ENCODE assay signal across 11 cellular contexts in genomic region chr18:2606335-2606734, GRCh38. TPM values are rescaled to one million over a fixed set of nuclear protein-coding genes. Genes with fewer than 3 reads are reported as not detected.
DNase-seq lines count a peak whose midpoint lies in the region; ATAC-seq and TF ChIP-seq lines count a peak whose summit lies in the region.
"Had no signal": no experiment of that assay in that cellular context is flagged by ENCODE, and none has a peak within 500 bp of the region (broad histone marks: within the 10 kb centered on the region; RNA-seq: fewer than 3 reads in every experiment).

No MANE protein-coding gene starts in this region.

- no peak for ATAC-seq in IMR-90 (ENCODE audit: low read depth)
- ATAC-seq in naive thymus-derived CD8-positive, alpha-beta T cell = peak; percentile 51 to 75
- ATAC-seq: gastroesophageal sphincter had no signal

- H3K4me2 ChIP-seq in IMR-90 (ENCODE audit: low read depth, low read length) = peak overlapping the region; percentile 78

- BruUV-seq in IMR-90 (replicated peaks; lab: Mats Ljungman, UMichigan) = no TSS peak

- H3K27me3 Mint-ChIP-seq in naive thymus-derived CD8-positive, alpha-beta T cell = no peaks in the 10 kb centered on the region

- H3K36me3 Mint-ChIP-seq in naive thymus-derived CD8-positive, alpha-beta T cell = no peaks in the 10 kb centered on the region

- no peak for TF ChIP-seq RAD21 in IMR-90 (IDR thresholded peaks at IDR 0.05; ENCODE audit: low read length)

- no peak overlapping the region for H2AK9ac ChIP-seq in IMR-90 (replicated peaks; ENCODE audit: low read depth, low read length, poor library complexity)

- WGBS in IMR-90 (ENCODE audit: extremely low coverage in 2 of 2, insufficient read length in 1 of 2), 2 experiments = no CpG with 5 or more reads among the region's 2 CpGs

- no peak overlapping the region for H4K5ac ChIP-seq in IMR-90 (ENCODE audit: low read depth, low read length)

- peak overlapping the region; percentile 83 for H2BK5ac ChIP-seq in IMR-90 (ENCODE audit: low read depth, low read length, poor library complexity, severe bottlenecking)

- no peaks in the 10 kb centered on the region for H3K9me3 Mint-ChIP-seq in naive thymus-derived CD8-positive, alpha-beta T cell

- peak overlapping the region; percentile 23; the same call in 1 of the 2 replicates for H3K27ac ChIP-seq in IMR-90 (ENCODE audit: insufficient read depth, low read length)
- H3K27ac ChIP-seq: coronary artery, gastroesophageal sphincter had no signal

- no peak overlapping the region for H2BK15ac ChIP-seq in IMR-90 (ENCODE audit: low read depth, low read length)

- dilution Hi-C loops in IMR-90 (cut with HindIII; ENCODE audit: low sequenced_read_pairs, unreplicated experiment) = no loop called here

- TF ChIP-seq POLR2A in IMR-90 (IDR thresholded peaks at IDR 0.05; ENCODE audit: low read depth, low read length) = no peak

- H2BK120ac ChIP-seq in IMR-90 (ENCODE audit: low read depth, low read length) = no peak overlapping the region

- no peaks in the 10 kb centered on the region for H3K9me3 ChIP-seq in IMR-90 (ENCODE audit: control insufficient read depth, insufficient read depth, low read length)
- H3K9me3 ChIP-seq: gastroesophageal sphincter had no signal

- H3K79me1 ChIP-seq in IMR-90 (ENCODE audit: low read depth in 1 of 2, low read length in 2 of 2) = peaks cover 0 to 12% of the 10 kb centered on the region in 2 experiments; a peak in 2 of 4 replicates

- no peak overlapping the region for H3K4me3 ChIP-seq in IMR-90 (ENCODE audit: insufficient read depth, low read depth, low read length)
- no peak overlapping the region for H3K4me3 ChIP-seq in astrocyte of the spinal cord (ENCODE audit: low read depth, low read length)
- H3K4me3 ChIP-seq: coronary artery, gastroesophageal sphincter had no signal

- H4K91ac ChIP-seq in IMR-90 (ENCODE audit: insufficient read depth, low read depth, low read length) = no peak overlapping the region

- H3K4me3 Mint-ChIP-seq in naive thymus-derived CD8-positive, alpha-beta T cell = peak overlapping the region; percentile 8 to 80 (median 68)

- POLR2A ChIA-PET in IMR-90 (lab: Charles Lee; ENCODE audit: unreplicated experiment) = no interaction called here
- POLR2A ChIA-PET in naive thymus-derived CD8-positive, alpha-beta T cell (lab: Charles Lee) = interaction anchor here (0.6 to 6.5 kb wide), 9 partner anchors 13 to 642 kb away, joined by 3 to 105 read pairs (median 3); partner anchors contain the start of genes METTL4, NDC80 and SMCHD1

- H2BK20ac ChIP-seq in IMR-90 (ENCODE audit: low read depth, low read length) = no peak overlapping the region

- peak; percentile 36 for DNase-seq in CD1c-positive myeloid dendritic cell (ENCODE audit: extremely low spot score)
- DNase-seq in IMR-90 = no peak
- DNase-seq in astrocyte of the spinal cord (ENCODE audit: low read depth, low spot score) = peak; percentile 20
- peak in 4 of 10 donors; percentile 19 to 53 (median 36) for DNase-seq in naive thymus-derived CD8-positive, alpha-beta T cell
- DNase-seq in NCI-H2107 (lab: John Stamatoyannopoulos, UW) = no peak
- no peak for DNase-seq in UCSD-AML1 (lab: John Stamatoyannopoulos, UW; ENCODE audit: unreplicated experiment)
- DNase-seq in stimulated activated CD4-positive, alpha-beta T cell treated with anti-CD3 and anti-CD28 coated beads, Interleukin-4, amount 100 ng/mL, for 4 hours = no peak
- DNase-seq in COR-L47 (lab: John Stamatoyannopoulos, UW) = no peak
- DNase-seq: NCI-H446 treated with DMSO at 0.1 percent for 48 hours had no signal

- H3K56ac ChIP-seq in IMR-90 (ENCODE audit: extremely low read depth, insufficient read depth, low read length) = no peak overlapping the region

- H3K4me1 ChIP-seq in IMR-90 (ENCODE audit: control insufficient read depth, insufficient read depth, low read length) = 0 out of 2 replicates have a peak, but pooled peaks cover 3% of the 10 kb centered on the region
- H3K4me1 ChIP-seq: gastroesophageal sphincter had no signal

- H3K18ac ChIP-seq in IMR-90 (ENCODE audit: low read depth, low read length) = peak overlapping the region; percentile 73; the same call in 1 of the 2 replicates

- TF ChIP-seq CTCF in IMR-90 (conservative IDR thresholded peaks at IDR 0.05; ENCODE audit: low read depth, low read length) (no peak), astrocyte of the spinal cord (IDR thresholded peaks at IDR 0.05; ENCODE audit: low read depth, low read length) (no peak)

- no peak overlapping the region for H2AK5ac ChIP-seq in IMR-90 (ENCODE audit: low read depth, low read length)

- intact Hi-C loops in IMR-90 (cut with micrococcal nuclease) = no loop called here

- no peak overlapping the region for H3K14ac ChIP-seq in IMR-90 (replicated peaks; ENCODE audit: low read depth, low read length)

- H3K9ac ChIP-seq in IMR-90 (ENCODE audit: low read depth, low read length) = no peak overlapping the region

- H3K4ac ChIP-seq in IMR-90 (ENCODE audit: low read depth, low read length) = no peak overlapping the region

- in situ Hi-C loops in IMR-90 (cut with MboI; ENCODE audit: low sequenced_read_pairs) = no loop called here
- in situ Hi-C loops in astrocyte of the spinal cord (cut with HindIII; ENCODE audit: low sequenced_read_pairs) = no loop called here

- peaks cover 5% of the 10 kb centered on the region; the same call in 1 of the 2 replicates for H3K9me1 ChIP-seq in IMR-90 (ENCODE audit: insufficient read depth, low read length)

- no peak overlapping the region for H2AFZ ChIP-seq in IMR-90 (replicated peaks; ENCODE audit: low read length, poor library complexity)

- peak overlapping the region in 9 of 10 donors; percentile 75 to 94 (median 89) for H3K27ac Mint-ChIP-seq in naive thymus-derived CD8-positive, alpha-beta T cell

- CTCF ChIA-PET in IMR-90 (lab: Yijun Ruan, JAX) = interaction anchor here (1.2 kb wide), 1 partner anchor 10 kb away, joined by 4 read pairs; no protein-coding TSS in a partner anchor

- peaks cover 3% of the 10 kb centered on the region; the same call in 1 of the 2 replicates for H3K36me3 ChIP-seq in IMR-90 (ENCODE audit: control insufficient read depth, insufficient read depth, low read length)
- H3K36me3 ChIP-seq: gastroesophageal sphincter had no signal

- no peak overlapping the region for H3K23ac ChIP-seq in IMR-90 (ENCODE audit: low read depth, low read length)

- H3K4me1 Mint-ChIP-seq in naive thymus-derived CD8-positive, alpha-beta T cell = peaks cover 15 to 55% (median 42%) of the 10 kb centered on the region in 4 donors

- H3K27me3 ChIP-seq in IMR-90 (ENCODE audit: control insufficient read depth, insufficient read depth, low read length) = no peaks in the 10 kb centered on the region
- H3K27me3 ChIP-seq: gastroesophageal sphincter had no signal

- H4K8ac ChIP-seq in IMR-90 (ENCODE audit: low read depth in 2 of 2, low read length in 2 of 2) = no peak overlapping the region

- H4K20me1 ChIP-seq in IMR-90 (ENCODE audit: insufficient read depth, low read length) = no peaks in the 10 kb centered on the region

TF ChIP-seq in IMR-90, 13 proteins besides CTCF, POLR2A, EP300 and RAD21:
- TF ChIP-seq CEBPB (IDR thresholded peaks at IDR 0.05; ENCODE audit: low read depth, low read length) = no peak
- no peak for TF ChIP-seq NFE2L2 (IDR thresholded peaks at IDR 0.05; ENCODE audit: low read depth, low read length)
TF ChIP-seq in IMR-90: peak in this region for 0.

RNA-seq across cellular contexts. Expression of gene NDC80, which starts 35.0 kb away (rescaled TPM):
- total RNA-seq in IMR-90 (2012; rRNA removed) = 11.8 and 15.3 TPM in 2 replicates
- 11.1 and 15.5 TPM in 2 replicates for polyA plus RNA-seq in IMR-90 (2012; rRNA removed)
- 0.98 and 1.4 TPM in 2 replicates for polyA plus RNA-seq in IMR-90 (2012; cell fraction: cytosol; rRNA removed)
- polyA plus RNA-seq in IMR-90 (2012; cell fraction: nucleus; rRNA removed; ENCODE audit: low replicate concordance) = 0.57 and 4.6 TPM in 2 replicates
- 1 to 10 TPM; 3.2 to 3.3 TPM for total RNA-seq in naive thymus-derived CD8-positive, alpha-beta T cell
- polyA plus RNA-seq in naive thymus-derived CD8-positive, alpha-beta T cell = 1 to 10 TPM; 1.7 to 2.9 (median 1.9) TPM

RNA-seq across cellular contexts. Expression of gene METTL4, which starts 35.0 kb away (rescaled TPM):
- 5.4 and 6.7 TPM in 2 replicates for total RNA-seq in IMR-90 (2012; rRNA removed)
- 3.9 and 4.9 TPM in 2 replicates for polyA plus RNA-seq in IMR-90 (2012; rRNA removed)
- 0.81 and 1.6 TPM in 2 replicates for polyA plus RNA-seq in IMR-90 (2012; cell fraction: cytosol; rRNA removed)
- 1.0 and 9.8 TPM in 2 replicates for polyA plus RNA-seq in IMR-90 (2012; cell fraction: nucleus; rRNA removed; ENCODE audit: low replicate concordance)
- 10 to 100 TPM; 40.6 to 41.6 TPM for total RNA-seq in naive thymus-derived CD8-positive, alpha-beta T cell
- 10 to 100 TPM; 14.7 to 17.5 (median 16.9) TPM for polyA plus RNA-seq in naive thymus-derived CD8-positive, alpha-beta T cell

RNA-seq across cellular contexts. Expression of gene SMCHD1, which starts 49.2 kb away (rescaled TPM):
- 47.3 and 78.6 TPM in 2 replicates for total RNA-seq in IMR-90 (2012; rRNA removed)
- 11.2 and 14.8 TPM in 2 replicates for polyA plus RNA-seq in IMR-90 (2012; rRNA removed)
- 1.3 and 1.6 TPM in 2 replicates for polyA plus RNA-seq in IMR-90 (2012; cell fraction: cytosol; rRNA removed)
- polyA plus RNA-seq in IMR-90 (2012; cell fraction: nucleus; rRNA removed; ENCODE audit: low replicate concordance) = 1.9 and 24.9 TPM in 2 replicates
- total RNA-seq in naive thymus-derived CD8-positive, alpha-beta T cell = 100 to 1,000 TPM; 208 to 215 TPM
- polyA plus RNA-seq in naive thymus-derived CD8-positive, alpha-beta T cell = 10 to 100 TPM; 27.7 to 33.7 (median 29.4) TPM

Comparison
In these comparisons a context has a peak if more than half of its experiments do, and no peak if none do; other contexts are left out.
1. DNase-seq: peak in CD1c-positive myeloid dendritic cell (single experiment) and astrocyte of the spinal cord (single experiment); none in IMR-90 (single experiment), NCI-H2107 (single experiment), UCSD-AML1 (single experiment), stimulated activated CD4-positive, alpha-beta T cell treated with anti-CD3 and anti-CD28 coated beads, Interleukin-4, amount 100 ng/mL, for 4 hours (0 of 2) and COR-L47 (single experiment).